1 cellular context compared by ENCODE assay signal in the genomic region with DNA sequence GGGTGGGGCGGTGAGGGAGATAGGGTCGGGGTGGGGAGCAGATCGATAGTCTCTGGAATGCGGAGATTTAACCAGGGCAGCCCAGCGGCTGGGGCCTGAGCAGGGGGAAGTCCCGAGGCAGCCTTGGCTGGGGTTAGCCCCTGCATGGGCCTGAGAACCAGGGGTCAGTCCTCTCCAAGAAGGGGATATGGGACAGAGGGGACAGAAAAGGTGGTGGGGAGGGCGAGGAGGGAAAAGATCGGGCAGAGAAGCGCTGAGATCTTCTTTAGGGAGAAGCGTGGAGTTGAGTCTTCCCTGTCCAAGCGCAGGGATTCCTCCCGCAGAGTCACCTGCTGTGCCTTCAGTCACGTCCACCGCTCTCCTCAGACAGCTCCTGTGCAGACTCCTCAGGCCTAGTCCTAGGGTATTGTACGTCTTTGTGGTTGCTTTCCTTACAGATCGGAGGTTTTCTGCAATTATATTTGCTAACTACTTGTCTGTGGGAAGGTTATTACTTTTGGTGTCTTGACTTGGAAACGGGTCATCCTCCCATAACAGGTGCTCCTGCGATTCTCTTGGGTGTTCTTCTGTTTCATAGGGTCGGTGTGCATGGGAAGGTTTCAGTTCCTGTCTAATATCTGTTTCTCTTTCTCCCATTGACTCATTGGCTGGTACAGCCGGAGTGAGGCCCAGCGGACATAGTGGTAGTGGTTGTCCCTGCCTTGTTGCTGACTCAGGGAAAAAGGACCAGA.
TF ChIP-seq lines count a peak whose summit lies in the region.

No MANE protein-coding gene starts in this region.

TF ChIP-seq in GM12878, 131 proteins besides CTCF, POLR2A, EP300 and RAD21 (continues in another document):
- TF ChIP-seq, protein P1, sequence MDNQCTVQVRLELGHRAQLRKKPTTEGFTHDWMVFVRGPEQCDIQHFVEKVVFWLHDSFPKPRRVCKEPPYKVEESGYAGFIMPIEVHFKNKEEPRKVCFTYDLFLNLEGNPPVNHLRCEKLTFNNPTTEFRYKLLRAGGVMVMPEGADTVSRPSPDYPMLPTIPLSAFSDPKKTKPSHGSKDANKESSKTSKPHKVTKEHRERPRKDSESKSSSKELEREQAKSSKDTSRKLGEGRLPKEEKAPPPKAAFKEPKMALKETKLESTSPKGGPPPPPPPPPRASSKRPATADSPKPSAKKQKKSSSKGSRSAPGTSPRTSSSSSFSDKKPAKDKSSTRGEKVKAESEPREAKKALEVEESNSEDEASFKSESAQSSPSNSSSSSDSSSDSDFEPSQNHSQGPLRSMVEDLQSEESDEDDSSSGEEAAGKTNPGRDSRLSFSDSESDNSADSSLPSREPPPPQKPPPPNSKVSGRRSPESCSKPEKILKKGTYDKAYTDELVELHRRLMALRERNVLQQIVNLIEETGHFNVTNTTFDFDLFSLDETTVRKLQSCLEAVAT (IDR thresholded peaks at IDR 0.05), result peak; percentile 73
- TF ChIP-seq JUNB (IDR thresholded peaks at IDR 0.05) (peak; percentile 73), ATF2 (IDR thresholded peaks at IDR 0.05; ENCODE audit: low read length) (peak; percentile 84), STAT3 (IDR thresholded peaks at IDR 0.05; ENCODE audit: low read depth, low read length) (0 out of 2 replicates have a peak, but pooled peaks have one; percentile 28), PML (IDR thresholded peaks at IDR 0.05; ENCODE audit: low read length) (no peak), SRF (IDR thresholded peaks at IDR 0.05; ENCODE audit: low read depth in 2 of 2, low read length in 2 of 2) (0 out of 4 replicates have a peak, but pooled peaks of 1 of the 2 experiments have one; percentile 62), TAF1 (IDR thresholded peaks at IDR 0.05; ENCODE audit: borderline replicate concordance, low read depth, low read length) (no peak), CBX5 (IDR thresholded peaks at IDR 0.05; ENCODE audit: low read depth) (no peak), MTA3 (IDR thresholded peaks at IDR 0.05; ENCODE audit: borderline replicate concordance, low read length) (0 out of 2 replicates have a peak, but pooled peaks have one; percentile 42), BCL11A (IDR thresholded peaks at IDR 0.05; ENCODE audit: low read depth, low read length) (peak; percentile 71; the same call in 1 of the 2 replicates), FOXK2 (IDR thresholded peaks at IDR 0.05) (no peak), SMC3 (IDR thresholded peaks at IDR 0.05; ENCODE audit: borderline replicate concordance, low read length) (no peak; the same call in 1 of the 2 replicates), JUND (IDR thresholded peaks at IDR 0.05; ENCODE audit: low read depth, low read length) (no peak), RELB (IDR thresholded peaks at IDR 0.05; ENCODE audit: low read depth) (peak; percentile 94), ZNF207 (IDR thresholded peaks at IDR 0.05; ENCODE audit: borderline replicate concordance) (0 out of 2 replicates have a peak, but pooled peaks have one; percentile 67), SIX5 (IDR thresholded peaks at IDR 0.05; ENCODE audit: low read depth, low read length, severe bottlenecking) (no peak), GATAD2B (conservative IDR thresholded peaks at IDR 0.05; ENCODE audit: low read depth) (peak; percentile 95), STAT1 (conservative IDR thresholded peaks at IDR 0.05) (0 out of 2 replicates have a peak, but pooled peaks have one; percentile 56), KAT2A (conservative IDR thresholded peaks at IDR 0.05; ENCODE audit: control insufficient read depth, low read depth, low read length) (no peak), BCLAF1 (IDR thresholded peaks at IDR 0.05) (no peak), HCFC1 (IDR thresholded peaks at IDR 0.05; ENCODE audit: low read length) (no peak), RBBP5 (conservative IDR thresholded peaks at IDR 0.05) (no peak), NBN (IDR thresholded peaks at IDR 0.05) (peak; percentile 95), POU2F2 (IDR thresholded peaks at IDR 0.05; ENCODE audit: borderline replicate concordance, low read depth, low read length) (peak; percentile 81; the same call in 2 of the 3 replicates), HDAC6 (IDR thresholded peaks at IDR 0.05; ENCODE audit: unreplicated experiment) (no peak), GABPA (IDR thresholded peaks at IDR 0.05; ENCODE audit: low read depth) (no peak), DPF2 (IDR thresholded peaks at IDR 0.05) (peak; percentile 77), BRCA1 (IDR thresholded peaks at IDR 0.05; ENCODE audit: low read depth, low read length) (no peak), MTA2 (IDR thresholded peaks at IDR 0.05; ENCODE audit: low read depth) (peak; percentile 85), MYB (IDR thresholded peaks at IDR 0.05; ENCODE audit: borderline replicate concordance, low read depth, low read length) (no peak), BACH1 (IDR thresholded peaks at IDR 0.05; ENCODE audit: borderline replicate concordance) (peak; percentile 72; the same call in 1 of the 2 replicates), IRF4 (IDR thresholded peaks at IDR 0.05; ENCODE audit: low read depth, low read length) (peak; percentile 98)
- TF ChIP-seq, protein P2, sequence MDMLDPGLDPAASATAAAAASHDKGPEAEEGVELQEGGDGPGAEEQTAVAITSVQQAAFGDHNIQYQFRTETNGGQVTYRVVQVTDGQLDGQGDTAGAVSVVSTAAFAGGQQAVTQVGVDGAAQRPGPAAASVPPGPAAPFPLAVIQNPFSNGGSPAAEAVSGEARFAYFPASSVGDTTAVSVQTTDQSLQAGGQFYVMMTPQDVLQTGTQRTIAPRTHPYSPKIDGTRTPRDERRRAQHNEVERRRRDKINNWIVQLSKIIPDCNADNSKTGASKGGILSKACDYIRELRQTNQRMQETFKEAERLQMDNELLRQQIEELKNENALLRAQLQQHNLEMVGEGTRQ (IDR thresholded peaks at IDR 0.05; ENCODE audit: borderline replicate concordance, low read depth, low read length), result no peak
- TF ChIP-seq, protein P3, sequence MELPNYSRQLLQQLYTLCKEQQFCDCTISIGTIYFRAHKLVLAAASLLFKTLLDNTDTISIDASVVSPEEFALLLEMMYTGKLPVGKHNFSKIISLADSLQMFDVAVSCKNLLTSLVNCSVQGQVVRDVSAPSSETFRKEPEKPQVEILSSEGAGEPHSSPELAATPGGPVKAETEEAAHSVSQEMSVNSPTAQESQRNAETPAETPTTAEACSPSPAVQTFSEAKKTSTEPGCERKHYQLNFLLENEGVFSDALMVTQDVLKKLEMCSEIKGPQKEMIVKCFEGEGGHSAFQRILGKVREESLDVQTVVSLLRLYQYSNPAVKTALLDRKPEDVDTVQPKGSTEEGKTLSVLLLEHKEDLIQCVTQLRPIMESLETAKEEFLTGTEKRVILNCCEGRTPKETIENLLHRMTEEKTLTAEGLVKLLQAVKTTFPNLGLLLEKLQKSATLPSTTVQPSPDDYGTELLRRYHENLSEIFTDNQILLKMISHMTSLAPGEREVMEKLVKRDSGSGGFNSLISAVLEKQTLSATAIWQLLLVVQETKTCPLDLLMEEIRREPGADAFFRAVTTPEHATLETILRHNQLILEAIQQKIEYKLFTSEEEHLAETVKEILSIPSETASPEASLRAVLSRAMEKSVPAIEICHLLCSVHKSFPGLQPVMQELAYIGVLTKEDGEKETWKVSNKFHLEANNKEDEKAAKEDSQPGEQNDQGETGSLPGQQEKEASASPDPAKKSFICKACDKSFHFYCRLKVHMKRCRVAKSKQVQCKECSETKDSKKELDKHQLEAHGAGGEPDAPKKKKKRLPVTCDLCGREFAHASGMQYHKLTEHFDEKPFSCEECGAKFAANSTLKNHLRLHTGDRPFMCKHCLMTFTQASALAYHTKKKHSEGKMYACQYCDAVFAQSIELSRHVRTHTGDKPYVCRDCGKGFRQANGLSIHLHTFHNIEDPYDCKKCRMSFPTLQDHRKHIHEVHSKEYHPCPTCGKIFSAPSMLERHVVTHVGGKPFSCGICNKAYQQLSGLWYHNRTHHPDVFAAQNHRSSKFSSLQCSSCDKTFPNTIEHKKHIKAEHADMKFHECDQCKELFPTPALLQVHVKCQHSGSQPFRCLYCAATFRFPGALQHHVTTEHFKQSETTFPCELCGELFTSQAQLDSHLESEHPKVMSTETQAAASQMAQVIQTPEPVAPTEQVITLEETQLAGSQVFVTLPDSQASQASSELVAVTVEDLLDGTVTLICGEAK (IDR thresholded peaks at IDR 0.05; ENCODE audit: borderline replicate concordance), result no peak
- TF ChIP-seq, protein P4, sequence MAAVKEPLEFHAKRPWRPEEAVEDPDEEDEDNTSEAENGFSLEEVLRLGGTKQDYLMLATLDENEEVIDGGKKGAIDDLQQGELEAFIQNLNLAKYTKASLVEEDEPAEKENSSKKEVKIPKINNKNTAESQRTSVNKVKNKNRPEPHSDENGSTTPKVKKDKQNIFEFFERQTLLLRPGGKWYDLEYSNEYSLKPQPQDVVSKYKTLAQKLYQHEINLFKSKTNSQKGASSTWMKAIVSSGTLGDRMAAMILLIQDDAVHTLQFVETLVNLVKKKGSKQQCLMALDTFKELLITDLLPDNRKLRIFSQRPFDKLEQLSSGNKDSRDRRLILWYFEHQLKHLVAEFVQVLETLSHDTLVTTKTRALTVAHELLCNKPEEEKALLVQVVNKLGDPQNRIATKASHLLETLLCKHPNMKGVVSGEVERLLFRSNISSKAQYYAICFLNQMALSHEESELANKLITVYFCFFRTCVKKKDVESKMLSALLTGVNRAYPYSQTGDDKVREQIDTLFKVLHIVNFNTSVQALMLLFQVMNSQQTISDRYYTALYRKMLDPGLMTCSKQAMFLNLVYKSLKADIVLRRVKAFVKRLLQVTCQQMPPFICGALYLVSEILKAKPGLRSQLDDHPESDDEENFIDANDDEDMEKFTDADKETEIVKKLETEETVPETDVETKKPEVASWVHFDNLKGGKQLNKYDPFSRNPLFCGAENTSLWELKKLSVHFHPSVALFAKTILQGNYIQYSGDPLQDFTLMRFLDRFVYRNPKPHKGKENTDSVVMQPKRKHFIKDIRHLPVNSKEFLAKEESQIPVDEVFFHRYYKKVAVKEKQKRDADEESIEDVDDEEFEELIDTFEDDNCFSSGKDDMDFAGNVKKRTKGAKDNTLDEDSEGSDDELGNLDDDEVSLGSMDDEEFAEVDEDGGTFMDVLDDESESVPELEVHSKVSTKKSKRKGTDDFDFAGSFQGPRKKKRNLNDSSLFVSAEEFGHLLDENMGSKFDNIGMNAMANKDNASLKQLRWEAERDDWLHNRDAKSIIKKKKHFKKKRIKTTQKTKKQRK (IDR thresholded peaks at IDR 0.05; ENCODE audit: low read depth, low read length), result no peak
- TF ChIP-seq, protein P5, sequence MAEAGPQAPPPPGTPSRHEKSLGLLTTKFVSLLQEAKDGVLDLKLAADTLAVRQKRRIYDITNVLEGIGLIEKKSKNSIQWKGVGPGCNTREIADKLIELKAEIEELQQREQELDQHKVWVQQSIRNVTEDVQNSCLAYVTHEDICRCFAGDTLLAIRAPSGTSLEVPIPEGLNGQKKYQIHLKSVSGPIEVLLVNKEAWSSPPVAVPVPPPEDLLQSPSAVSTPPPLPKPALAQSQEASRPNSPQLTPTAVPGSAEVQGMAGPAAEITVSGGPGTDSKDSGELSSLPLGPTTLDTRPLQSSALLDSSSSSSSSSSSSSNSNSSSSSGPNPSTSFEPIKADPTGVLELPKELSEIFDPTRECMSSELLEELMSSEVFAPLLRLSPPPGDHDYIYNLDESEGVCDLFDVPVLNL (IDR thresholded peaks at IDR 0.05; ENCODE audit: low read depth, low read length), result no peak
